ENCODE assay signal across 32 cellular contexts in genomic region chr10:127142141-127142540, GRCh38. TPM values are rescaled to one million over a fixed set of nuclear protein-coding genes. Genes with fewer than 3 reads are reported as not detected.
A peak's percentile ranks its signal among the peaks of the same experiment; 100 is the strongest.
DNase-seq lines count a peak whose midpoint lies in the region; ATAC-seq, FAIRE-seq and TF ChIP-seq lines count a peak whose summit lies in the region.
"Had no signal": no experiment of that assay in that cellular context is flagged by ENCODE, and none has a peak within 500 bp of the region (broad histone marks: within the 10 kb centered on the region; RNA-seq: fewer than 3 reads in every experiment).

No MANE protein-coding gene starts in this region.

- no peak for TF ChIP-seq POLR2A in breast epithelium (IDR thresholded peaks at IDR 0.05)
- no peak for TF ChIP-seq POLR2A in prostate gland (IDR thresholded peaks at IDR 0.05)

- H4K20me1 ChIP-seq in mammary epithelial cell (ENCODE audit: insufficient read depth, low read length) (no peaks in the 10 kb centered on the region), keratinocyte (ENCODE audit: control insufficient read depth, extremely low read depth, insufficient read depth, low read length) (no peaks in the 10 kb centered on the region)

- CTCF ChIA-PET in mammary epithelial cell (lab: Charles Lee; ENCODE audit: low non-redundant PET) = no interaction called here

- H3K79me2 ChIP-seq in mammary epithelial cell (ENCODE audit: insufficient read depth, low read length) = no peaks in the 10 kb centered on the region
- H3K79me2 ChIP-seq in keratinocyte (ENCODE audit: control insufficient read depth, insufficient read depth, low read length) = no peaks in the 10 kb centered on the region
- H3K79me2 ChIP-seq: parathyroid adenoma had no signal

- BruUV-seq in mammary epithelial cell (replicated peaks; lab: Mats Ljungman, UMichigan) = no TSS peak

- H2AFZ ChIP-seq in mammary epithelial cell (ENCODE audit: low read depth, low read length) = no peak overlapping the region
- no peak overlapping the region for H2AFZ ChIP-seq in keratinocyte (ENCODE audit: control insufficient read depth, low read length)
- H2AFZ ChIP-seq: neural progenitor cell, parathyroid adenoma had no signal

- H3K27ac ChIP-seq in mammary epithelial cell (ENCODE audit: insufficient read depth, low read depth, low read length) (no peak overlapping the region), breast epithelium (no peak overlapping the region), keratinocyte (ENCODE audit: control insufficient read depth, insufficient read depth, low read length) (no peak overlapping the region), prostate gland (no peak overlapping the region)
- H3K27ac ChIP-seq: neural progenitor cell, parathyroid adenoma, right atrium auricular region had no signal

- FAIRE-seq in keratinocyte (lab: Jason Lieb, UNC) = no peak
- FAIRE-seq: A204.1, bronchial epithelial cell, frontal cortex, GM12891, small intestine had no signal

- ATAC-seq in GM18873 (IDR thresholded peaks at IDR 0.05; ENCODE audit: low FRiP score, unreplicated experiment) (no peak), HG02798 (IDR thresholded peaks at IDR 0.05; ENCODE audit: poor library complexity, unreplicated experiment) (no peak)
- ATAC-seq: PC-3 had no signal

- H3K4me3 ChIP-seq in mammary epithelial cell (replicated peaks in 1 of 3; ENCODE audit: insufficient read depth in 1 of 3, low read depth in 2 of 3, low read length in 3 of 3) = no peak overlapping the region
- H3K4me3 ChIP-seq in breast epithelium = no peak overlapping the region
- no peak overlapping the region for H3K4me3 ChIP-seq in keratinocyte (ENCODE audit: control insufficient read depth in 2 of 3, extremely low read depth in 1 of 3, insufficient read depth in 2 of 3, low read depth in 1 of 3, low read length in 3 of 3)
- no peak overlapping the region for H3K4me3 ChIP-seq in prostate gland
- H3K4me3 ChIP-seq: HAP-1, neural progenitor cell, right atrium auricular region had no signal

- H3K27me3 ChIP-seq in mammary epithelial cell (ENCODE audit: insufficient read depth, low read length) = no peaks in the 10 kb centered on the region
- no peaks in the 10 kb centered on the region for H3K27me3 ChIP-seq in breast epithelium
- H3K27me3 ChIP-seq in keratinocyte (ENCODE audit: control insufficient read depth, extremely low read depth, insufficient read depth, low read length) = no peaks in the 10 kb centered on the region
- H3K27me3 ChIP-seq in prostate gland (replicated peaks; ENCODE audit: insufficient read depth) = no peaks in the 10 kb centered on the region
- H3K27me3 ChIP-seq: neural progenitor cell, right atrium auricular region had no signal

- H3K36me3 ChIP-seq in mammary epithelial cell (ENCODE audit: insufficient read depth, low read length) (no peaks in the 10 kb centered on the region), breast epithelium (no peaks in the 10 kb centered on the region), keratinocyte (ENCODE audit: control insufficient read depth in 2 of 2, extremely low read depth in 1 of 2, insufficient read depth in 2 of 2, low read length in 2 of 2) (peaks cover 0 to 5% of the 10 kb centered on the region in 2 experiments), prostate gland (no peaks in the 10 kb centered on the region)
- H3K36me3 ChIP-seq: HAP-1, neural progenitor cell, right atrium auricular region had no signal

- H3K9ac ChIP-seq in mammary epithelial cell (ENCODE audit: insufficient read depth, low read length) (no peak overlapping the region), keratinocyte (ENCODE audit: control insufficient read depth, extremely low read depth, insufficient read depth, low read length) (no peak overlapping the region)
- H3K9ac ChIP-seq: neural progenitor cell, parathyroid adenoma had no signal

- in situ Hi-C loops in mammary epithelial cell (cut with MboI; ENCODE audit: low sequenced_read_pairs in 2 of 2) = no loop called here

- dilution Hi-C loops in mammary epithelial cell (cut with HindIII; ENCODE audit: low sequenced_read_pairs) = no loop called here
- dilution Hi-C loops in keratinocyte (cut with MboI; ENCODE audit: extremely low pct_ligation_motif_present, low sequenced_read_pairs) = no loop called here

- H3K9me3 ChIP-seq in mammary epithelial cell (replicated peaks; ENCODE audit: insufficient read depth, low read length) (no peaks in the 10 kb centered on the region), breast epithelium (no peaks in the 10 kb centered on the region), keratinocyte (ENCODE audit: control insufficient read depth, low read depth, low read length) (no peaks in the 10 kb centered on the region), prostate gland (no peaks in the 10 kb centered on the region)
- H3K9me3 ChIP-seq: HAP-1, right atrium auricular region had no signal

- intact Hi-C loops in mammary epithelial cell (cut with micrococcal nuclease) (no loop called here), breast epithelium (cut with DNase I; ENCODE audit: low total_unique reads) (no loop called here), prostate gland (cut with DNase I) (no loop called here)

- DNase-seq in mammary epithelial cell (peak; percentile 24), breast epithelium (ENCODE audit: low spot score in 2 of 2) (no peak), RPMI8226 (peak; percentile 71), keratinocyte (ENCODE audit: low read depth, low spot score) (no peak), prostate gland (ENCODE audit: low spot score) (no peak), DMS114 treated with DMSO at 0.1 percent for 48 hours (lab: John Stamatoyannopoulos, UW; ENCODE audit: unreplicated experiment) (no peak)
- DNase-seq: activated CD4-positive, alpha-beta T cell treated with anti-CD3 and anti-CD28 coated beads for 4 hours; activated CD8-positive, alpha-beta memory T cell treated with anti-CD3 and anti-CD28 coated beads for 24 hours; activated T-cell treated with anti-CD3 and anti-CD28 coated beads for 4 hours; AML-193; CD4-positive, alpha-beta T cell; IMR-90; NCI-H1694; NCI-H2171 treated with DMSO at 0.1 percent for 48 hours; NCI-H524; NK-92 treated with Interleukin-12 subunit alpha and Interleukin-12 subunit beta, amount 100 ng/mL, for 24 hours; PC-3; Right ventricle myocardium superior; small intestine; stimulated activated naive CD4-positive, alpha-beta T cell had no signal

- 100% methylated on average over 3 of the region's 6 CpGs for WGBS in mammary epithelial cell (ENCODE audit: low coverage, missing lambda C conversion rate)
- WGBS in prostate gland = 59% methylated on average over 6 of the region's 6 CpGs

- no peaks in the 10 kb centered on the region for H3K9me1 ChIP-seq in keratinocyte (ENCODE audit: control insufficient read depth, extremely low read depth, insufficient read depth, low read length)

- TF ChIP-seq CTCF in mammary epithelial cell (conservative IDR thresholded peaks at IDR 0.05 in 1 of 2, IDR thresholded peaks at IDR 0.05 in 1 of 2; ENCODE audit: extremely low read depth in 1 of 2, insufficient read depth in 1 of 2, low read depth in 1 of 2, low read length in 2 of 2) = peak in 1 of 2 donors; percentile 48
- TF ChIP-seq CTCF in breast epithelium (IDR thresholded peaks at IDR 0.05) = no peak
- peak in 2 of 3 experiments; percentile 14 to 50 for TF ChIP-seq CTCF in keratinocyte (optimal IDR thresholded peaks at IDR 0.05 in 1 of 3, IDR thresholded peaks at IDR 0.05 in 1 of 3, conservative IDR thresholded peaks at IDR 0.05 in 1 of 3; ENCODE audit: extremely low read depth in 1 of 3, insufficient read depth in 2 of 3, low read length in 3 of 3)
- TF ChIP-seq CTCF in prostate gland (IDR thresholded peaks at IDR 0.05) = no peak

- H3K4me1 ChIP-seq in mammary epithelial cell (ENCODE audit: insufficient read depth, low read length) (peaks cover 19% of the 10 kb centered on the region), breast epithelium (no peaks in the 10 kb centered on the region), keratinocyte (ENCODE audit: control insufficient read depth, extremely low read depth, insufficient read depth, low read length) (peaks cover 10% of the 10 kb centered on the region), prostate gland (replicated peaks) (no peaks in the 10 kb centered on the region)
- H3K4me1 ChIP-seq: HAP-1, parathyroid adenoma, right atrium auricular region had no signal

- H3K4me2 ChIP-seq in mammary epithelial cell (ENCODE audit: insufficient read depth, low read depth, low read length) (no peak overlapping the region), keratinocyte (ENCODE audit: control insufficient read depth, extremely low read depth, insufficient read depth, low read depth, low read length) (no peak overlapping the region)
- H3K4me2 ChIP-seq: neural progenitor cell had no signal

RNA-seq across cellular contexts. Expression of gene INSYN2A, which starts 54.2 kb away (rescaled TPM):
- total RNA-seq in mammary epithelial cell (under 1 TPM; 0.07 to 0.17 TPM), breast epithelium (1 to 10 TPM in 1 of 3 donors, under 1 TPM in 1, not detected in 1; 0.16 to 5.9 TPM), prostate gland (1 to 10 TPM in 1 of 2 donors, under 1 TPM in 1; 0.14 to 4.0 TPM)
- polyA plus RNA-seq in mammary epithelial cell (0.14 TPM), keratinocyte (0.01 TPM in 1 of 3 replicates, not detected in the others)
- polyA minus RNA-seq in mammary epithelial cell (not detected), keratinocyte (not detected in 3 replicates)
- not detected for polyA plus RNA-seq in keratinocyte (2011; ENCODE audit: low read depth)
- not detected in 2 replicates for polyA plus RNA-seq in keratinocyte (2011; cell fraction: cytosol; rRNA removed)
- polyA plus RNA-seq in keratinocyte (2011; cell fraction: nucleus; rRNA removed) = 0.04 TPM in 1 of 2 replicates, not detected in the other
- polyA plus RNA-seq in keratinocyte (2012; ENCODE audit: low replicate concordance) = 0.23 TPM in 1 of 2 replicates, not detected in the other
- polyA minus RNA-seq in keratinocyte (2011; cell fraction: cytosol; rRNA and poly(A)+ RNA removed) = not detected
- polyA minus RNA-seq in keratinocyte (2011; cell fraction: nucleus; rRNA and poly(A)+ RNA removed) = not detected in 2 replicates
- total RNA-seq: activated T-helper 2 cell treated with anti-CD3 and anti-CD28 coated beads, Interferon-gamma antibody, Interleukin-2, Interleukin-4, amounts not matched to agents 10 μg/mL and 5 μg/mL and 100 μg/mL, durations not matched to agents 14 hours and 24 hours and 36 hours; bronchial epithelial cell; CD4-positive, alpha-beta T cell; PC-3; T-helper 2 cell treated with Interferon-gamma antibody and Interleukin-4, amounts not matched to agents 100 ng/mL and 5 ng/mL, for 36 hours had no signal

Comparison
In these comparisons a context has a peak if more than half of its experiments do, and no peak if none do; other contexts are left out.
1. DNase-seq: peak in mammary epithelial cell (single experiment) and RPMI8226 (single experiment); none in breast epithelium (0 of 2), keratinocyte (single experiment), prostate gland (single experiment) and DMS114 treated with DMSO at 0.1 percent for 48 hours (single experiment).
2. CTCF ChIP-seq: peak in keratinocyte (2 of 3); none in breast epithelium (0 of 3) and prostate gland (0 of 4).